ENCODE assay signal across 19 cellular contexts in the genomic region with DNA sequence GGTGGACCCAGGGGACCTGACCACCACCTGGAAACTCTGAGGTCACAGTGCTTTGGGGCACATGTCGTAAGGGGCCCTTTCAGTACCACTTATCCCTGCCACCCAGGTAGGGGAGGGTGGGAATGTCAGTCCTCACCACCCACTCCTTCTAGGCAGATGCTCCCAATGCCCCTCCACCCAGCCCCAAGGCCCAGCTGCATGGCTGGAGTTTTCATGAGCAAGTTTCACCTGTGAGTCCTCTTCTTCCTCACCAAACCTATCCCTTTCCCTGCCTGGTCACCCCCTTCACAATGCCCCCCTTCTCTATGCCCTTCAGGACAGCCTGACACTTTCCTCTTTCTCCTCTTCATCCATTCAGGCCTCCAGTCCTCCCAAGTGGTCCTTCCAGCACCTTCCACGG. TPM values are rescaled to one million over a fixed set of nuclear protein-coding genes. Genes with fewer than 3 reads are reported as not detected.
DNase-seq lines count a peak whose midpoint lies in the region; TF ChIP-seq lines count a peak whose summit lies in the region.
"Had no signal": no experiment of that assay in that cellular context is flagged by ENCODE, and none has a peak within 500 bp of the region (broad histone marks: within the 10 kb centered on the region; RNA-seq: fewer than 3 reads in every experiment).

No MANE protein-coding gene starts in this region.

- no peak overlapping the region for H3K27ac Mint-ChIP-seq in MCF 10A (ENCODE audit: low read depth, unreplicated experiment)
- H3K27ac Mint-ChIP-seq in endodermal cell: peak overlapping the region; percentile 98
- H3K27ac Mint-ChIP-seq in nephron progenitor cell: peak overlapping the region; percentile 86

- H3K36me3 Mint-ChIP-seq in MCF 10A (ENCODE audit: insufficient read depth, unreplicated experiment) (no peaks in the 10 kb centered on the region), endodermal cell (ENCODE audit: low read depth) (peaks cover 46% of the 10 kb centered on the region), nephron progenitor cell (ENCODE audit: low read depth) (peaks cover 16% of the 10 kb centered on the region)

- TF ChIP-seq CTCF in breast epithelium (IDR thresholded peaks at IDR 0.05): no peak
- no peak for TF ChIP-seq CTCF in MCF 10A (IDR thresholded peaks at IDR 0.05; ENCODE audit: unreplicated experiment)
- TF ChIP-seq CTCF in endodermal cell (conservative IDR thresholded peaks at IDR 0.05): no peak
- no peak for TF ChIP-seq CTCF in nephron progenitor cell (IDR thresholded peaks at IDR 0.05)
- no peak for TF ChIP-seq CTCF in dorsolateral prefrontal cortex (IDR thresholded peaks at IDR 0.05 in 54 of 56, conservative IDR thresholded peaks at IDR 0.05 in 2 of 56; ENCODE audit: low read depth in 1 of 56, partially characterized antibody in 56 of 56)

- H3K9ac ChIP-seq in endodermal cell (ENCODE audit: extremely low read depth, low read length, poor library complexity, severe bottlenecking): no peak overlapping the region

- no peaks in the 10 kb centered on the region for H3K36me3 ChIP-seq in breast epithelium
- peaks cover 32% of the 10 kb centered on the region for H3K36me3 ChIP-seq in endodermal cell (ENCODE audit: control insufficient read depth, insufficient read depth, low read length)
- no peaks in the 10 kb centered on the region for H3K36me3 ChIP-seq in urinary bladder (ENCODE audit: insufficient read depth)
- H3K36me3 ChIP-seq: BE2C, colonic mucosa, SJSA1, uterus had no signal

- H3K9me3 Mint-ChIP-seq in MCF 10A (ENCODE audit: unreplicated experiment) (peaks cover 8% of the 10 kb centered on the region), endodermal cell (peaks cover 18% of the 10 kb centered on the region), nephron progenitor cell (peaks cover 16% of the 10 kb centered on the region)

- WGBS in endodermal cell (ENCODE audit: insufficient coverage in 1 of 2, insufficient read length in 1 of 2), 2 experiments: 42 to 44% methylated on average over 2 of the region's 2 CpGs
- WGBS in urinary bladder: 89% methylated on average over 2 of the region's 2 CpGs

- CTCF ChIA-PET in MCF 10A (lab: Yijun Ruan, JAX): no interaction called here

- H3K9me3 ChIP-seq in breast epithelium (no peaks in the 10 kb centered on the region), endodermal cell (ENCODE audit: control insufficient read depth, low read length) (peaks cover 24% of the 10 kb centered on the region)
- H3K9me3 ChIP-seq: colonic mucosa, SJSA1, uterus had no signal

- H3K4me1 ChIP-seq in breast epithelium (peaks cover 0 to 6% of the 10 kb centered on the region in 2 donors), endodermal cell (ENCODE audit: control insufficient read depth, insufficient read depth, low read length) (peaks cover 23% of the 10 kb centered on the region), urinary bladder (ENCODE audit: insufficient read depth) (no peaks in the 10 kb centered on the region)
- H3K4me1 ChIP-seq: colonic mucosa, SJSA1, uterus had no signal

- no TSS peak for BruUV-seq in MCF 10A (replicated peaks; lab: Mats Ljungman, UMichigan)

- H3K27me3 Mint-ChIP-seq in MCF 10A (ENCODE audit: insufficient read depth, unreplicated experiment) (no peaks in the 10 kb centered on the region), endodermal cell (ENCODE audit: insufficient read depth) (no peaks in the 10 kb centered on the region), nephron progenitor cell (ENCODE audit: low read depth, poor library complexity) (peaks cover 5% of the 10 kb centered on the region)

- H3K27me3 ChIP-seq in breast epithelium: no peaks in the 10 kb centered on the region
- H3K27me3 ChIP-seq in endodermal cell (ENCODE audit: control insufficient read depth, insufficient read depth, low read length, poor library complexity, severe bottlenecking): no peaks in the 10 kb centered on the region
- H3K27me3 ChIP-seq in dorsolateral prefrontal cortex: no peaks in the 10 kb centered on the region
- H3K27me3 ChIP-seq: BE2C, colonic mucosa, SJSA1, uterus had no signal

- TF ChIP-seq POLR2A in breast epithelium (IDR thresholded peaks at IDR 0.05): no peak

- POLR2A ChIA-PET in MCF 10A (lab: Yijun Ruan, JAX): no interaction called here

- intact Hi-C loops in breast epithelium (cut with DNase I; ENCODE audit: low total_unique reads): no loop called here
- intact Hi-C loops in MCF 10A (cut with micrococcal nuclease): no loop called here
- intact Hi-C loops in dorsolateral prefrontal cortex (cut with DNase I): no loop called here

- H3K27ac ChIP-seq in breast epithelium (peak overlapping the region; percentile 89 to 93), endodermal cell (ENCODE audit: low read depth, low read length) (no peak overlapping the region), urinary bladder (ENCODE audit: low read depth) (peak overlapping the region; percentile 84), dorsolateral prefrontal cortex (peak overlapping the region in 2 of 59 donors; percentile 4 to 27)
- H3K27ac ChIP-seq: colonic mucosa, SJSA1, uterus had no signal

- DNase-seq in breast epithelium (ENCODE audit: low spot score in 2 of 2) (no peak), MCF 10A (ENCODE audit: unreplicated experiment) (no peak), endodermal cell (peak; percentile 40), nephron progenitor cell (no peak), 8988T (no peak), dorsolateral prefrontal cortex (no peak)
- no peak for DNase-seq in stimulated activated CD4-positive, alpha-beta T cell treated with anti-CD3 and anti-CD28 coated beads, Interleukin-2, amount 100 ng/mL, for 48 hours
- DNase-seq: activated CD4-positive, alpha-beta T cell treated with anti-CD3 and anti-CD28 coated beads for 1 hour; activated naive CD4-positive, alpha-beta T cell; activated T-cell treated with anti-CD3 and anti-CD28 coated beads, Interleukin-2, amount 50 U/mL, for 4 hours; BE2C; colonic mucosa; DND-41; HCEC 1CT; NCI-H146; T-helper 1 cell; uterus had no signal

- H3K4me3 Mint-ChIP-seq in MCF 10A (ENCODE audit: unreplicated experiment) (no peak overlapping the region), endodermal cell (no peak overlapping the region), nephron progenitor cell (peak overlapping the region; percentile 44)
- H3K4me3 Mint-ChIP-seq: activated T-cell treated with anti-CD3 and anti-CD28 coated beads, Interleukin-2, amount 50 U/mL, for 4 hours had no signal

- H3K4me3 ChIP-seq in breast epithelium: peak overlapping the region in 1 of 3 donors; percentile 27
- H3K4me3 ChIP-seq in endodermal cell (ENCODE audit: low read length): no peak overlapping the region
- no peak overlapping the region for H3K4me3 ChIP-seq in urinary bladder (ENCODE audit: low read depth, low read length)
- H3K4me3 ChIP-seq in dorsolateral prefrontal cortex: no peak overlapping the region
- H3K4me3 ChIP-seq: colonic mucosa, SJSA1, uterus had no signal

- no peaks in the 10 kb centered on the region for H3K4me1 Mint-ChIP-seq in MCF 10A (ENCODE audit: insufficient read depth, unreplicated experiment)
- peaks cover 66% of the 10 kb centered on the region for H3K4me1 Mint-ChIP-seq in endodermal cell
- peaks cover 23% of the 10 kb centered on the region for H3K4me1 Mint-ChIP-seq in nephron progenitor cell

RNA-seq across cellular contexts. Expression of gene FAM174B, which starts 9.8 kb away (rescaled TPM):
- total RNA-seq in breast epithelium (10 to 100 TPM in 2 of 3 donors, 1 to 10 TPM in 1; 4.3 to 34.7 (median 20.6) TPM), MCF 10A (2022) (3.5 and 6.5 TPM in 2 replicates), endodermal cell (100 to 1,000 TPM in 1 of 2 donors, 10 to 100 TPM in 1; 66.0 to 105 TPM), urinary bladder (26.1 TPM), dorsolateral prefrontal cortex (10 to 100 TPM; 17.4 to 51.5 (median 33.1) TPM)
- polyA plus RNA-seq in endodermal cell (2013, experiment 1 of 2): 22.2 TPM
- 27.3 TPM for polyA plus RNA-seq in endodermal cell (2013, experiment 2 of 2)
- polyA plus RNA-seq in urinary bladder: 12.3 TPM
